16 cellular contexts compared by ENCODE assay signal in the genomic region with DNA sequence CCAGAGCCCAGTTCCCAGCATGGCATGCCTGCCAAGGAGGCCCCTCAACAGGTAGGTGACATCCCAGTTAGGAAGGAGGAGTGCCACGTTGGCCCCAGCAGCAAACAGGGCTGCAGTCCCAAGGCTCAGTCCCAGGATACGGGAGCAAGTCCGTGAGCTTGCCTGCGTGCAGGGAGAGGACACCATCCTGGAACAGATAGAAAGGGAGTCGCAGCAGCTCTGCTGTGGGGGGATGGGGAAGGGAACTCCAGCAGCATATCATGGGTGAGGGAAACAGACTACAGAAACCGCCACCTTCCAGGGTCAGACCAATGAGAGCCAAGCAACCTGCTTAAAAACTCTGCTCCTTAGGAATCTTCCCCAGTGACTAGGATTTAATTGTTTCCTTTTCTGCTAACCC. TPM values are rescaled to one million over a fixed set of nuclear protein-coding genes. Genes with fewer than 3 reads are reported as not detected.
DNase-seq lines count a peak whose midpoint lies in the region; ATAC-seq and TF ChIP-seq lines count a peak whose summit lies in the region.
"Had no signal": no experiment of that assay in that cellular context is flagged by ENCODE, and none has a peak within 500 bp of the region (broad histone marks: within the 10 kb centered on the region; RNA-seq: fewer than 3 reads in every experiment).

No MANE protein-coding gene starts in this region.

- no peaks in the 10 kb centered on the region for H3K79me2 ChIP-seq in GM23338 (replicated peaks; ENCODE audit: insufficient read depth)

- H3K4me1 ChIP-seq in GM23338 (ENCODE audit: insufficient read depth) (peaks cover 5% of the 10 kb centered on the region; the same call in 1 of the 2 replicates), upper lobe of left lung (no peaks in the 10 kb centered on the region)

- no peaks in the 10 kb centered on the region for H3K9me3 ChIP-seq in upper lobe of left lung

- H3K27me3 Mint-ChIP-seq in GM23338 (ENCODE audit: insufficient read depth, low read depth, poor library complexity), result peaks cover 4% of the 10 kb centered on the region
- H3K27me3 Mint-ChIP-seq in activated T-helper 2 cell treated with anti-CD3 and anti-CD28 coated beads, Interferon-gamma antibody, Interleukin-2, Interleukin-4, amounts not matched to agents 10 μg/mL and 5 μg/mL and 100 μg/mL, durations not matched to agents 14 hours and 24 hours and 36 hours (ENCODE audit: low read depth), result peaks cover 11% of the 10 kb centered on the region
- H3K27me3 Mint-ChIP-seq: CD4-positive, alpha-beta T cell had no signal

- H3K9me3 Mint-ChIP-seq in GM23338, result no peaks in the 10 kb centered on the region
- H3K9me3 Mint-ChIP-seq in activated T-helper 2 cell treated with anti-CD3 and anti-CD28 coated beads, Interferon-gamma antibody, Interleukin-2, Interleukin-4, amounts not matched to agents 10 μg/mL and 5 μg/mL and 100 μg/mL, durations not matched to agents 14 hours and 24 hours and 36 hours, result no peaks in the 10 kb centered on the region
- H3K9me3 Mint-ChIP-seq: CD4-positive, alpha-beta T cell had no signal

- no peak overlapping the region for H3K4me2 ChIP-seq in GM23338

- TF ChIP-seq POLR2A in upper lobe of left lung (IDR thresholded peaks at IDR 0.05), result no peak

- no peaks in the 10 kb centered on the region for H3K36me3 Mint-ChIP-seq in GM23338 (ENCODE audit: low read depth)
- H3K36me3 Mint-ChIP-seq in activated T-helper 2 cell treated with anti-CD3 and anti-CD28 coated beads, Interferon-gamma antibody, Interleukin-2, Interleukin-4, amounts not matched to agents 10 μg/mL and 5 μg/mL and 100 μg/mL, durations not matched to agents 14 hours and 24 hours and 36 hours (ENCODE audit: low read depth), result no peaks in the 10 kb centered on the region

- no peaks in the 10 kb centered on the region for H4K20me1 ChIP-seq in GM23338 (replicated peaks; ENCODE audit: insufficient read depth)

- 34 to 56% methylated on average over 5 to 6 of the region's 6 CpGs for whole genome bisulfite sequencing in upper lobe of left lung, 2 donors

- peak; percentile 35 for DNase-seq in AG20443 (ENCODE audit: low spot score)
- peak; percentile 58 for DNase-seq in GM23338 (ENCODE audit: low spot score)
- peak; percentile 26 for DNase-seq in dermis blood vessel endothelial cell
- DNase-seq in mesenteric fat pad (ENCODE audit: low spot score), result peak; percentile 57
- no peak for DNase-seq in upper lobe of left lung
- DNase-seq in activated T-helper 2 cell treated with anti-CD3 and anti-CD28 coated beads, Interferon-gamma antibody, Interleukin-2, Interleukin-4, amounts not matched to agents 10 μg/mL and 5 μg/mL and 100 μg/mL, durations not matched to agents 14 hours and 24 hours and 36 hours (ENCODE audit: low spot score), result no peak
- DNase-seq: Calu3; CD4-positive, alpha-beta T cell; GDM1; NCI-H1694; NCI-H345; NCI-H69; PC-3 had no signal

- H3K4me1 Mint-ChIP-seq in GM23338, result peaks cover 12% of the 10 kb centered on the region; the same call in 2 of the 3 replicates
- H3K4me1 Mint-ChIP-seq in activated T-helper 2 cell treated with anti-CD3 and anti-CD28 coated beads, Interferon-gamma antibody, Interleukin-2, Interleukin-4, amounts not matched to agents 10 μg/mL and 5 μg/mL and 100 μg/mL, durations not matched to agents 14 hours and 24 hours and 36 hours (ENCODE audit: low read depth), result no peaks in the 10 kb centered on the region

- H2AFZ ChIP-seq in GM23338, result peak overlapping the region; percentile 96

- TF ChIP-seq EP300 in upper lobe of left lung (IDR thresholded peaks at IDR 0.05), result no peak

- intact Hi-C loops in activated T-helper 2 cell treated with anti-CD3 and anti-CD28 coated beads, Interferon-gamma antibody, Interleukin-2, Interleukin-4, amounts not matched to agents 10 μg/mL and 5 μg/mL and 100 μg/mL, durations not matched to agents 14 hours and 24 hours and 36 hours (cut with micrococcal nuclease), result no loop called here

- H3K36me3 ChIP-seq in GM23338 (ENCODE audit: insufficient read depth) (no peaks in the 10 kb centered on the region), upper lobe of left lung (no peaks in the 10 kb centered on the region)

- no peak overlapping the region for H3K4me3 ChIP-seq in GM23338
- H3K4me3 ChIP-seq in upper lobe of left lung, result no peak overlapping the region

- 0 out of 2 replicates have a peak, but pooled peaks cover 5% of the 10 kb centered on the region for H3F3A ChIP-seq in GM23338 (replicated peaks; ENCODE audit: low read depth)

- H3K9me2 ChIP-seq in GM23338 (ENCODE audit: insufficient read depth), result no peaks in the 10 kb centered on the region

- H3K27me3 ChIP-seq in GM23338 (ENCODE audit: insufficient read depth) (no peaks in the 10 kb centered on the region), upper lobe of left lung (no peaks in the 10 kb centered on the region)

- H3K27ac ChIP-seq in GM23338 (ENCODE audit: low read depth), result no peak overlapping the region
- no peak overlapping the region for H3K27ac ChIP-seq in upper lobe of left lung

- TF ChIP-seq CTCF in GM23338 (conservative IDR thresholded peaks at IDR 0.05; ENCODE audit: low read depth in 2 of 2) (no peak), upper lobe of left lung (IDR thresholded peaks at IDR 0.05) (no peak)

- H3K4me3 Mint-ChIP-seq in GM23338, result no peak overlapping the region
- H3K4me3 Mint-ChIP-seq in activated T-helper 2 cell treated with anti-CD3 and anti-CD28 coated beads, Interferon-gamma antibody, Interleukin-2, Interleukin-4, amounts not matched to agents 10 μg/mL and 5 μg/mL and 100 μg/mL, durations not matched to agents 14 hours and 24 hours and 36 hours (ENCODE audit: low read depth), result no peak overlapping the region
- H3K4me3 Mint-ChIP-seq: CD4-positive, alpha-beta T cell had no signal

- no peak overlapping the region for H3K27ac Mint-ChIP-seq in GM23338
- H3K27ac Mint-ChIP-seq in activated T-helper 2 cell treated with anti-CD3 and anti-CD28 coated beads, Interferon-gamma antibody, Interleukin-2, Interleukin-4, amounts not matched to agents 10 μg/mL and 5 μg/mL and 100 μg/mL, durations not matched to agents 14 hours and 24 hours and 36 hours, result no peak overlapping the region
- H3K27ac Mint-ChIP-seq: CD4-positive, alpha-beta T cell had no signal

- ATAC-seq in GM23338 (peak; percentile 70), HG02798 (IDR thresholded peaks at IDR 0.05; ENCODE audit: poor library complexity, unreplicated experiment) (no peak), upper lobe of left lung (ENCODE audit: low FRiP score in 2 of 2) (no peak)
- ATAC-seq: PC-3 had no signal

TF ChIP-seq in GM23338, 12 proteins besides CTCF, POLR2A, EP300 and RAD21 (continues in another document):
- no peak for TF ChIP-seq CREB1 (CRISPR knock-in tag; IDR thresholded peaks at IDR 0.05; ENCODE audit: low read depth)
- no peak for TF ChIP-seq EZH2 (IDR thresholded peaks at IDR 0.05; ENCODE audit: low read depth, unreplicated experiment)
- no peak for TF ChIP-seq ZNF114 (CRISPR knock-in tag; IDR thresholded peaks at IDR 0.05)
- no peak for TF ChIP-seq EZH2phosphoT487 (IDR thresholded peaks at IDR 0.05; ENCODE audit: unreplicated experiment)
- no peak for TF ChIP-seq POLR2AphosphoS5 (IDR thresholded peaks at IDR 0.05; ENCODE audit: low read depth)
- TF ChIP-seq STAT1 (IDR thresholded peaks at IDR 0.05; ENCODE audit: unreplicated experiment), result no peak

RNA-seq across cellular contexts. Expression of a gene that starts 9.4 kb away (rescaled TPM):
- total RNA-seq in GM23338 (2014; rRNA removed; shearing (Covaris generic)), result 7.7 and 11.3 TPM in 2 replicates
- polyA plus RNA-seq in GM23338 (2016; fragmentation: Nextera tagmentation; extraction: Ambion mirVana), result 36.7 and 42.7 TPM in 2 replicates
- total RNA-seq in dermis blood vessel endothelial cell (4.9 and 8.6 TPM in 2 replicates), mesenteric fat pad (4.0 TPM), upper lobe of left lung (10 to 100 TPM in 1 of 6 donors, 1 to 10 TPM in 5; 2.3 to 10.4 (median 4.4) TPM)
- 10.9 and 12.3 TPM in 2 replicates for total RNA-seq in activated T-helper 2 cell treated with anti-CD3 and anti-CD28 coated beads, Interferon-gamma antibody, Interleukin-2, Interleukin-4, amounts not matched to agents 10 μg/mL and 5 μg/mL and 100 μg/mL, durations not matched to agents 14 hours and 24 hours and 36 hours

RNA-seq across cellular contexts. Expression of a gene that starts 10.8 kb away (rescaled TPM):
- not detected in 2 replicates for total RNA-seq in GM23338 (2014; rRNA removed; shearing (Covaris generic))
- polyA plus RNA-seq in GM23338 (2016; fragmentation: Nextera tagmentation; extraction: Ambion mirVana), result 0.16 TPM in 1 of 2 replicates, not detected in the other
- total RNA-seq in dermis blood vessel endothelial cell, result not detected in 2 replicates
- total RNA-seq in mesenteric fat pad, result 2.1 TPM
- total RNA-seq in upper lobe of left lung, result 10 to 100 TPM in 1 of 6 donors, 1 to 10 TPM in 5; 1.0 to 23.1 (median 4.6) TPM
- not detected in 2 replicates for total RNA-seq in activated T-helper 2 cell treated with anti-CD3 and anti-CD28 coated beads, Interferon-gamma antibody, Interleukin-2, Interleukin-4, amounts not matched to agents 10 μg/mL and 5 μg/mL and 100 μg/mL, durations not matched to agents 14 hours and 24 hours and 36 hours
- total RNA-seq: A673; Calu3; CD4-positive, alpha-beta T cell; HT-29 had no signal

RNA-seq across cellular contexts. Expression of a gene that starts 39.9 kb away (rescaled TPM):
- total RNA-seq in GM23338 (2014; rRNA removed; shearing (Covaris generic)), result 27.0 and 35.8 TPM in 2 replicates
- 11.3 and 11.6 TPM in 2 replicates for polyA plus RNA-seq in GM23338 (2016; fragmentation: Nextera tagmentation; extraction: Ambion mirVana)
- total RNA-seq in dermis blood vessel endothelial cell, result 65.7 and 70.1 TPM in 2 replicates
- 97.9 TPM for total RNA-seq in mesenteric fat pad
- total RNA-seq in upper lobe of left lung, result 10 to 100 TPM; 51.6 to 75.2 (median 68.5) TPM
- 49.2 and 53.7 TPM in 2 replicates for total RNA-seq in activated T-helper 2 cell treated with anti-CD3 and anti-CD28 coated beads, Interferon-gamma antibody, Interleukin-2, Interleukin-4, amounts not matched to agents 10 μg/mL and 5 μg/mL and 100 μg/mL, durations not matched to agents 14 hours and 24 hours and 36 hours

Comparison
In these comparisons a context has a peak if more than half of its experiments do, and no peak if none do; other contexts are left out.
1. DNase-seq: peak in AG20443 (single experiment), GM23338 (single experiment), dermis blood vessel endothelial cell (single experiment) and mesenteric fat pad (single experiment); none in upper lobe of left lung (0 of 2) and activated T-helper 2 cell treated with anti-CD3 and anti-CD28 coated beads, Interferon-gamma antibody, Interleukin-2, Interleukin-4, amounts not matched to agents 10 μg/mL and 5 μg/mL and 100 μg/mL, durations not matched to agents 14 hours and 24 hours and 36 hours (single experiment).